11 cellular contexts compared by ENCODE assay signal in the genomic region with DNA sequence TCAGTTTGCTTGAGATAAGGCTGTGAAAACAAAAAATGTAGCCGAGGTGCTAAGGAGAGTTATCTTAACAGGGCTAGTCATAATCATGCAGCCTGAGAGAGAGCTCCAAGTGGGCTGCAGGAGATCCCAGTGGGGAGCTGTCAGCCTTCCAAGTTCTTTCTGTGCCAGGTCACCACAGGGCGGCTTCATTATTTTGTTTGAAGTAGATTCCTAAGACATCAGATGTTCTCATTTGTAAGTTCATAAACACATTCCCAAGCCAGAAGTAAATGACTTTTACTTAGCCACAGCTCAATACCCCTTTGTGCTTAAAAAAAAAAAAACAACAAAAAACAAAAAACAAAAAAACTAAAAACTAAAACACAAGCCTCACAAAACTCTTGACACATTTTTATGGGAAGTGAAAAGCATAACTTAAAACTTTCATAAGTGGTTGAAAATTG. TPM values are rescaled to one million over a fixed set of nuclear protein-coding genes. Genes with fewer than 3 reads are reported as not detected.
DNase-seq lines count a peak whose midpoint lies in the region; ATAC-seq, FAIRE-seq and TF ChIP-seq lines count a peak whose summit lies in the region.
"Had no signal": no experiment of that assay in that cellular context is flagged by ENCODE, and none has a peak within 500 bp of the region (broad histone marks: within the 10 kb centered on the region; RNA-seq: fewer than 3 reads in every experiment).

No MANE protein-coding gene starts in this region.

- H2AFZ ChIP-seq in mammary epithelial cell (ENCODE audit: low read depth, low read length) (no peak overlapping the region), GM12878 (ENCODE audit: control insufficient read depth, low read depth, low read length) (no peak overlapping the region)

- no peak for TF ChIP-seq RAD21 in GM12878 (IDR thresholded peaks at IDR 0.05; ENCODE audit: insufficient read depth, low read depth, low read length)

- H3K36me3 ChIP-seq in breast epithelium: no peaks in the 10 kb centered on the region
- no peaks in the 10 kb centered on the region for H3K36me3 ChIP-seq in mammary epithelial cell (ENCODE audit: insufficient read depth, low read length)
- peaks cover 0 to 5% of the 10 kb centered on the region in 2 experiments; a peak in 1 of 4 replicates for H3K36me3 ChIP-seq in GM12878 (ENCODE audit: control insufficient read depth in 2 of 2, insufficient read depth in 2 of 2, low read length in 1 of 2)
- H3K36me3 ChIP-seq in urinary bladder (ENCODE audit: insufficient read depth): no peaks in the 10 kb centered on the region
- H3K36me3 ChIP-seq: SJSA1 had no signal

- RAD21 ChIA-PET in GM12878 (lab: Charles Lee; ENCODE audit: unreplicated experiment): interaction anchor here (0.7 kb wide), 2 partner anchors 21 to 228 kb away, joined by 3 read pairs; a partner anchor contains a TSS

- CTCF ChIA-PET in mammary epithelial cell (lab: Charles Lee; ENCODE audit: low non-redundant PET) (no interaction called here), GM12878 (lab: Yijun Ruan, JAX) (interaction anchor here (0.6 to 0.7 kb wide), 2 partner anchors 36 to 54 kb away, joined by 3 read pairs; no protein-coding TSS in a partner anchor)
- CTCF ChIA-PET in activated CD8-positive, alpha-beta memory T cell treated with anti-CD3 and anti-CD28 coated beads, Interleukin-2, amount 10 ng/mL, durations not matched to agents 7 days and 5 days (lab: Charles Lee): interaction anchor here (0.6 kb wide), 1 partner anchor 15 kb away, joined by 3 read pairs; no protein-coding TSS in a partner anchor

- intact Hi-C loops in breast epithelium (cut with DNase I; ENCODE audit: low total_unique reads): no loop called here
- intact Hi-C loops in mammary epithelial cell (cut with micrococcal nuclease): no loop called here
- intact Hi-C loops in GM12878 (cut with micrococcal nuclease; ENCODE audit: unreplicated experiment): no loop called here

- H3K9me3 ChIP-seq in breast epithelium (no peaks in the 10 kb centered on the region), mammary epithelial cell (replicated peaks; ENCODE audit: insufficient read depth, low read length) (no peaks in the 10 kb centered on the region), GM12878 (replicated peaks; ENCODE audit: control insufficient read depth, insufficient read depth, low read length) (no peaks in the 10 kb centered on the region; the same call in 2 of the 3 replicates)
- H3K9me3 ChIP-seq: body of pancreas, SJSA1 had no signal

- H3K4me3 Mint-ChIP-seq in glutamatergic neuron (ENCODE audit: unreplicated experiment): no peak overlapping the region
- no peak overlapping the region for H3K4me3 Mint-ChIP-seq in activated CD8-positive, alpha-beta memory T cell treated with anti-CD3 and anti-CD28 coated beads, Interleukin-2, amount 10 ng/mL, durations not matched to agents 7 days and 5 days

- H3K4me2 ChIP-seq in mammary epithelial cell (ENCODE audit: insufficient read depth, low read depth, low read length): no peak overlapping the region
- H3K4me2 ChIP-seq in GM12878 (ENCODE audit: control insufficient read depth, insufficient read depth): peak overlapping the region; percentile 13; the same call in 1 of the 2 replicates

- no peak for DNase-seq in breast epithelium (ENCODE audit: low spot score in 2 of 2)
- no peak for DNase-seq in mammary epithelial cell
- no peak for DNase-seq in GM12878 (ENCODE audit: low read depth, low spot score)
- DNase-seq in glutamatergic neuron: no peak
- DNase-seq in activated CD8-positive, alpha-beta memory T cell treated with anti-CD3 and anti-CD28 coated beads, Interleukin-2, amount 10 ng/mL, durations not matched to agents 7 days and 5 days: no peak

- H3K27ac ChIP-seq in breast epithelium (peak overlapping the region; percentile 35 to 41), mammary epithelial cell (ENCODE audit: insufficient read depth, low read depth, low read length) (no peak overlapping the region), GM12878 (ENCODE audit: control insufficient read depth, insufficient read depth) (no peak overlapping the region), layer of hippocampus (ENCODE audit: low read depth, low read length) (peak overlapping the region; percentile 46), urinary bladder (ENCODE audit: low read depth) (peak overlapping the region; percentile 65)
- H3K27ac ChIP-seq: C4-2B, SJSA1 had no signal

- H3K27me3 Mint-ChIP-seq in glutamatergic neuron (ENCODE audit: unreplicated experiment): no peaks in the 10 kb centered on the region
- H3K27me3 Mint-ChIP-seq in activated CD8-positive, alpha-beta memory T cell treated with anti-CD3 and anti-CD28 coated beads, Interleukin-2, amount 10 ng/mL, durations not matched to agents 7 days and 5 days: no peaks in the 10 kb centered on the region

- H3K9ac ChIP-seq in mammary epithelial cell (ENCODE audit: insufficient read depth, low read length) (no peak overlapping the region), GM12878 (ENCODE audit: control insufficient read depth, insufficient read depth, low read length) (no peak overlapping the region)

- TF ChIP-seq EP300 in GM12878 (IDR thresholded peaks at IDR 0.05; ENCODE audit: borderline replicate concordance in 1 of 2, control insufficient read depth in 1 of 2, low read depth in 2 of 2, low read length in 2 of 2): no peak

- H3K27me3 ChIP-seq in breast epithelium (no peaks in the 10 kb centered on the region), mammary epithelial cell (ENCODE audit: insufficient read depth, low read length) (no peaks in the 10 kb centered on the region), GM12878 (replicated peaks in 1 of 2; ENCODE audit: control insufficient read depth in 2 of 2, insufficient read depth in 2 of 2, low read length in 1 of 2) (no peaks in the 10 kb centered on the region), layer of hippocampus (ENCODE audit: control insufficient read depth, insufficient read depth, low read length) (no peaks in the 10 kb centered on the region)
- H3K27me3 ChIP-seq: body of pancreas, SJSA1 had no signal

- no peaks in the 10 kb centered on the region for H3K36me3 Mint-ChIP-seq in glutamatergic neuron (ENCODE audit: unreplicated experiment)
- H3K36me3 Mint-ChIP-seq in activated CD8-positive, alpha-beta memory T cell treated with anti-CD3 and anti-CD28 coated beads, Interleukin-2, amount 10 ng/mL, durations not matched to agents 7 days and 5 days: peaks cover 62% of the 10 kb centered on the region

- H3K4me3 ChIP-seq in breast epithelium (no peak overlapping the region), mammary epithelial cell (replicated peaks in 1 of 3; ENCODE audit: insufficient read depth in 1 of 3, low read depth in 2 of 3, low read length in 3 of 3) (no peak overlapping the region), GM12878 (no peak overlapping the region), urinary bladder (ENCODE audit: low read depth, low read length) (no peak overlapping the region)
- H3K4me3 ChIP-seq: body of pancreas, SJSA1 had no signal

- WGBS in mammary epithelial cell (ENCODE audit: low coverage, missing lambda C conversion rate): 35% methylated on average over 2 of the region's 2 CpGs
- 67% methylated on average over 2 of the region's 2 CpGs for WGBS in GM12878 (ENCODE audit: insufficient coverage, insufficient replicate concordance, low lambda C conversion rate, missing lambda C conversion rate)
- 11% methylated on average over 2 of the region's 2 CpGs for WGBS in urinary bladder

- H4K20me1 ChIP-seq in mammary epithelial cell (ENCODE audit: insufficient read depth, low read length) (no peaks in the 10 kb centered on the region), GM12878 (ENCODE audit: control insufficient read depth, insufficient read depth) (no peaks in the 10 kb centered on the region)

- H3K27ac Mint-ChIP-seq in glutamatergic neuron (ENCODE audit: unreplicated experiment): no peak overlapping the region
- H3K27ac Mint-ChIP-seq in activated CD8-positive, alpha-beta memory T cell treated with anti-CD3 and anti-CD28 coated beads, Interleukin-2, amount 10 ng/mL, durations not matched to agents 7 days and 5 days: no peak overlapping the region

- dilution Hi-C loops in mammary epithelial cell (cut with HindIII; ENCODE audit: low sequenced_read_pairs): no loop called here

- no peak for FAIRE-seq in GM12878 (lab: Jason Lieb, UNC)

- no peaks in the 10 kb centered on the region for H3K4me1 ChIP-seq in breast epithelium
- no peaks in the 10 kb centered on the region for H3K4me1 ChIP-seq in mammary epithelial cell (ENCODE audit: insufficient read depth, low read length)
- H3K4me1 ChIP-seq in GM12878 (ENCODE audit: control insufficient read depth, insufficient read depth, low read length): no peaks in the 10 kb centered on the region; the same call in 1 of the 2 replicates
- H3K4me1 ChIP-seq in urinary bladder (ENCODE audit: insufficient read depth): no peaks in the 10 kb centered on the region
- H3K4me1 ChIP-seq: SJSA1 had no signal

- ATAC-seq in GM12878: no peak
- no peak for ATAC-seq in HG02623 (IDR thresholded peaks at IDR 0.05; ENCODE audit: unreplicated experiment)
- ATAC-seq in activated CD8-positive, alpha-beta memory T cell treated with anti-CD3 and anti-CD28 coated beads, Interleukin-2, amount 10 ng/mL, durations not matched to agents 7 days and 5 days: no peak
- ATAC-seq: body of pancreas had no signal

- H3K4me1 Mint-ChIP-seq in glutamatergic neuron (ENCODE audit: low read depth, unreplicated experiment): peaks cover 7% of the 10 kb centered on the region
- peaks cover 71% of the 10 kb centered on the region for H3K4me1 Mint-ChIP-seq in activated CD8-positive, alpha-beta memory T cell treated with anti-CD3 and anti-CD28 coated beads, Interleukin-2, amount 10 ng/mL, durations not matched to agents 7 days and 5 days

- TF ChIP-seq CTCF in breast epithelium (IDR thresholded peaks at IDR 0.05): no peak
- TF ChIP-seq CTCF in mammary epithelial cell (conservative IDR thresholded peaks at IDR 0.05 in 1 of 2, IDR thresholded peaks at IDR 0.05 in 1 of 2; ENCODE audit: extremely low read depth in 1 of 2, insufficient read depth in 1 of 2, low read depth in 1 of 2, low read length in 2 of 2): no peak
- TF ChIP-seq CTCF in GM12878 (IDR thresholded peaks at IDR 0.05 in 2 of 3, conservative IDR thresholded peaks at IDR 0.05 in 1 of 3; ENCODE audit: control insufficient read depth in 2 of 3, extremely low read depth in 1 of 3, insufficient read depth in 1 of 3, low read depth in 3 of 3, low read length in 3 of 3): no peak
- TF ChIP-seq CTCF in glutamatergic neuron (IDR thresholded peaks at IDR 0.05; ENCODE audit: partially characterized antibody, unreplicated experiment): no peak

- POLR2A ChIA-PET in GM12878 (lab: Charles Lee): interaction anchor here (0.6 to 0.8 kb wide), 2 partner anchors 94 to 198 kb away, joined by 3 read pairs; no protein-coding TSS in a partner anchor

- SMC1A ChIA-PET in GM12878 (lab: Charles Lee; ENCODE audit: uncharacterized antibody, unreplicated experiment): interaction anchor here (1.0 kb wide), 1 partner anchor 98 kb away, joined by 5 read pairs; no protein-coding TSS in a partner anchor

- TF ChIP-seq POLR2A in breast epithelium (IDR thresholded peaks at IDR 0.05) (no peak), GM12878 (IDR thresholded peaks at IDR 0.05; ENCODE audit: low read depth, low read length) (no peak)

- no peaks in the 10 kb centered on the region for H3K9me3 Mint-ChIP-seq in glutamatergic neuron (ENCODE audit: unreplicated experiment)
- H3K9me3 Mint-ChIP-seq in activated CD8-positive, alpha-beta memory T cell treated with anti-CD3 and anti-CD28 coated beads, Interleukin-2, amount 10 ng/mL, durations not matched to agents 7 days and 5 days (ENCODE audit: low read depth): no peaks in the 10 kb centered on the region

- BruUV-seq in mammary epithelial cell (replicated peaks; lab: Mats Ljungman, UMichigan) (no TSS peak), GM12878 (replicated peaks; lab: Mats Ljungman, UMichigan) (no TSS peak)

- in situ Hi-C loops in mammary epithelial cell (cut with MboI; ENCODE audit: low sequenced_read_pairs in 2 of 2): no loop called here
- in situ Hi-C loops in GM12878 (cut with MboI): no loop called here

- H3K79me2 ChIP-seq in mammary epithelial cell (ENCODE audit: insufficient read depth, low read length): peaks cover 24% of the 10 kb centered on the region
- H3K79me2 ChIP-seq in GM12878 (ENCODE audit: control insufficient read depth, insufficient read depth, low read length): no peaks in the 10 kb centered on the region; the same call in 1 of the 2 replicates

RNA-seq across cellular contexts. Expression of a gene that starts 8.5 kb away (rescaled TPM):
- total RNA-seq in breast epithelium: 10 to 100 TPM; 16.5 to 49.3 (median 33.1) TPM
- total RNA-seq in mammary epithelial cell: 10 to 100 TPM in 1 of 2 donors, 1 to 10 TPM in 1; 3.2 to 10.3 TPM
- 2.4 TPM for polyA plus RNA-seq in mammary epithelial cell
- polyA minus RNA-seq in mammary epithelial cell: 6.4 TPM
- 61.9 and 72.4 TPM in 2 replicates for total RNA-seq in GM12878 (2013; cell fraction: nucleolus; rRNA removed)
- 5.2 and 6.9 TPM in 2 replicates for total RNA-seq in GM12878 (2014; rRNA removed)
- 5.9 and 7.0 TPM in 2 replicates for total RNA-seq in GM12878 (2014; rRNA removed; fragmentation: Illumina TruSeq; extraction: Trizol)
- total RNA-seq in GM12878 (2021): 6.8 and 7.8 TPM in 2 replicates
- polyA plus RNA-seq in GM12878 (2011; ENCODE audit: low read depth): 1.3 TPM
- polyA plus RNA-seq in GM12878 (2011; rRNA removed): 7.1 and 9.1 TPM in 2 replicates
- polyA plus RNA-seq in GM12878 (2011; cell fraction: cytosol; rRNA removed): 3.3 and 3.7 TPM in 2 replicates
- polyA plus RNA-seq in GM12878 (2011; cell fraction: nucleus; rRNA removed): 10.7 and 12.9 TPM in 2 replicates
- polyA plus RNA-seq in GM12878 (2012): 1.8 and 1.9 TPM in 2 replicates
- polyA plus RNA-seq in GM12878 (2014; fragmentation: Illumina TruSeq; extraction: Trizol): 5.8 and 6.5 TPM in 2 replicates
- 1 to 10 TPM; 1.5 to 1.9 TPM for polyA plus RNA-seq in GM12878 (2014; fragmentation: Nextera tagmentation; extraction: Ambion mirVana)
- polyA plus RNA-seq in GM12878 (2014; rRNA removed): 3.5 and 3.9 TPM in 2 replicates
- 1 to 10 TPM; 4.7 to 6.3 TPM for polyA plus RNA-seq in GM12878 (2016; fragmentation: Nextera tagmentation; extraction: Ambion mirVana)
- 16.2 TPM in 2 replicates for polyA minus RNA-seq in GM12878 (2011; rRNA and poly(A)+ RNA removed)
- polyA minus RNA-seq in GM12878 (2011; cell fraction: cytosol; rRNA and poly(A)+ RNA removed): 2.9 and 4.2 TPM in 2 replicates
- polyA minus RNA-seq in GM12878 (2011; cell fraction: nucleus; rRNA and poly(A)+ RNA removed): 24.3 and 39.7 TPM in 2 replicates
- 29.1 TPM for total RNA-seq in urinary bladder
- polyA plus RNA-seq in urinary bladder: 3.9 TPM
- 9.2 TPM for total RNA-seq in glutamatergic neuron (ENCODE audit: unreplicated experiment)
- 10 to 100 TPM; 34.2 to 43.1 TPM for total RNA-seq in activated CD8-positive, alpha-beta memory T cell treated with anti-CD3 and anti-CD28 coated beads, Interleukin-2, amount 10 ng/mL, durations not matched to agents 7 days and 5 days

Comparison
In these comparisons a context has a peak if more than half of its experiments do, and no peak if none do; other contexts are left out.
1. H3K27ac ChIP-seq: peak in breast epithelium (2 of 2), layer of hippocampus (single experiment) and urinary bladder (single experiment); none in mammary epithelial cell (single experiment) and GM12878 (single experiment).